Comparison of ENCODE assay signal across 13 cellular contexts in the genomic region with DNA sequence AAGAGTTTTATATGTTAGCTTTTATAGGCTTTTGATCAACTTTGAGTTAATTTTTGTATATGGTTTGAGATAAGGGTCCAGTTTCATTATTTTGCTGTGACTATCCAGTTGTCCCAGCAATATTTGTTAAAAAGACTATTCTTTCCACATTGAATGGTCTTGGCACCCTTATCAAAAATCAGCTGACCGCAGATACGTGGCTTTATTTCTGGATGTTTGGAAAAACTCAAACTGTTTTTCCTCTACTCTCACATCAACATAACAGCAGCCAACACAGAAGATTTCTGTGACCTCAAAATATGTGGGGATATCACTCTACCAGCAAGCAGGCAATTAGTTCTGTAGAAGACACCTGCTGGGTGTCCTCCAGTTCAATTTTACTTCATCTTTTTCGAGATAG.
DNase-seq lines count a peak whose midpoint lies in the region; ATAC-seq, FAIRE-seq and TF ChIP-seq lines count a peak whose summit lies in the region.
"Had no signal": no experiment of that assay in that cellular context is flagged by ENCODE, and none has a peak within 500 bp of the region (broad histone marks: within the 10 kb centered on the region; RNA-seq: fewer than 3 reads in every experiment).

No MANE protein-coding gene starts in this region.

- peaks cover 41% of the 10 kb centered on the region for H3K36me3 Mint-ChIP-seq in activated T-cell treated with anti-CD3 and anti-CD28 coated beads, Interleukin-2, amount 50 U/mL, for 24 hours (ENCODE audit: low read depth)
- H3K36me3 Mint-ChIP-seq in effector memory CD8-positive, alpha-beta T cell (ENCODE audit: insufficient read depth): no peaks in the 10 kb centered on the region

- no peak overlapping the region for H3K4me2 ChIP-seq in parathyroid adenoma (ENCODE audit: low read length)
- H3K4me2 ChIP-seq: GM23338 had no signal

- H3K9me3 ChIP-seq in parathyroid adenoma (ENCODE audit: control insufficient read depth, low read length): no peaks in the 10 kb centered on the region
- peaks cover 6% of the 10 kb centered on the region for H3K9me3 ChIP-seq in colonic mucosa

- ATAC-seq in effector memory CD8-positive, alpha-beta T cell (replicated peaks): no peak
- ATAC-seq: GM23338 had no signal

- no peaks in the 10 kb centered on the region for H3K27me3 ChIP-seq in parathyroid adenoma (ENCODE audit: control insufficient read depth, insufficient read depth, low read length)
- H3K27me3 ChIP-seq in colonic mucosa: no peaks in the 10 kb centered on the region
- H3K27me3 ChIP-seq: BLaER1 treated with 17β-estradiol and CSF1 and Interleukin-3, amounts not matched to agents 10 nM and 100 nM had no signal

- H3K79me2 ChIP-seq in parathyroid adenoma: peaks cover 13% of the 10 kb centered on the region

- peak overlapping the region; percentile 17 for H3K27ac ChIP-seq in parathyroid adenoma
- H3K27ac ChIP-seq in colonic mucosa: no peak overlapping the region
- H3K27ac ChIP-seq: BLaER1 treated with 17β-estradiol and CSF1 and Interleukin-3, amounts not matched to agents 10 nM and 100 nM had no signal

- no peaks in the 10 kb centered on the region for H3K27me3 Mint-ChIP-seq in activated T-cell treated with anti-CD3 and anti-CD28 coated beads, Interleukin-2, amount 50 U/mL, for 24 hours
- H3K27me3 Mint-ChIP-seq in effector memory CD8-positive, alpha-beta T cell: no peaks in the 10 kb centered on the region
- H3K27me3 Mint-ChIP-seq: CD4-positive, CD25-positive, alpha-beta regulatory T cell had no signal

- H3K9ac ChIP-seq in parathyroid adenoma (no peak overlapping the region), colonic mucosa (ENCODE audit: low read depth in 2 of 2, low read length in 2 of 2) (no peak overlapping the region)
- H3K9ac ChIP-seq: BLaER1 treated with 17β-estradiol and CSF1 and Interleukin-3, amounts not matched to agents 10 nM and 100 nM had no signal

- peak; percentile 53 for FAIRE-seq in H54 (lab: Jason Lieb, UNC)

- no peak overlapping the region for H3K4me3 Mint-ChIP-seq in activated T-cell treated with anti-CD3 and anti-CD28 coated beads, Interleukin-2, amount 50 U/mL, for 24 hours
- peak overlapping the region in 1 of 2 donors; percentile 40 for H3K4me3 Mint-ChIP-seq in effector memory CD8-positive, alpha-beta T cell
- H3K4me3 Mint-ChIP-seq: CD4-positive, CD25-positive, alpha-beta regulatory T cell; GM23338; H9 had no signal

- H3K4me3 ChIP-seq in parathyroid adenoma (ENCODE audit: low read depth, low read length): no peak overlapping the region
- H3K4me3 ChIP-seq in colonic mucosa: no peak overlapping the region
- H3K4me3 ChIP-seq: BLaER1 treated with 17β-estradiol and CSF1 and Interleukin-3, amounts not matched to agents 10 nM and 100 nM; GM23338 had no signal

- H3K9me3 Mint-ChIP-seq in activated T-cell treated with anti-CD3 and anti-CD28 coated beads, Interleukin-2, amount 50 U/mL, for 24 hours: peaks cover 18% of the 10 kb centered on the region
- peaks cover 3 to 9% of the 10 kb centered on the region in 2 donors for H3K9me3 Mint-ChIP-seq in effector memory CD8-positive, alpha-beta T cell

- H3K27ac Mint-ChIP-seq in activated T-cell treated with anti-CD3 and anti-CD28 coated beads, Interleukin-2, amount 50 U/mL, for 24 hours: peak overlapping the region; percentile 14
- H3K27ac Mint-ChIP-seq in effector memory CD8-positive, alpha-beta T cell: peak overlapping the region; percentile 29 to 79
- H3K27ac Mint-ChIP-seq: CD4-positive, CD25-positive, alpha-beta regulatory T cell; GM23338; H9 had no signal

- no peak for TF ChIP-seq POLR2A in H54 (IDR thresholded peaks at IDR 0.05; ENCODE audit: low read depth, low read length)

- H3K4me1 ChIP-seq in parathyroid adenoma: peaks cover 11% of the 10 kb centered on the region
- no peaks in the 10 kb centered on the region for H3K4me1 ChIP-seq in colonic mucosa

- DNase-seq in activated T-cell treated with anti-CD3 and anti-CD28 coated beads, Interleukin-2, amount 50 U/mL, for 24 hours: no peak
- no peak for DNase-seq in activated T-cell treated with anti-CD3 and anti-CD28 coated beads, Interleukin-2, amount 50 U/mL, for 48 hours
- no peak for DNase-seq in H54 (ENCODE audit: insufficient read length, low spot score)
- no peak for DNase-seq in effector memory CD8-positive, alpha-beta T cell
- DNase-seq in colonic mucosa: no peak
- DNase-seq in SW 1271 (lab: John Stamatoyannopoulos, UW): no peak
- DNase-seq: ACHN, DMS 273 treated with DMSO at 0.1 percent for 48 hours, H9 had no signal

- TF ChIP-seq CTCF in parathyroid adenoma (IDR thresholded peaks at IDR 0.05): no peak
- no peak for TF ChIP-seq CTCF in colonic mucosa (IDR thresholded peaks at IDR 0.05)

- H2AFZ ChIP-seq in parathyroid adenoma: no peak overlapping the region
- H2AFZ ChIP-seq: GM23338 had no signal

- intact Hi-C loops in colonic mucosa (cut with DNase I): no loop called here

- peaks cover 32% of the 10 kb centered on the region for H3K4me1 Mint-ChIP-seq in activated T-cell treated with anti-CD3 and anti-CD28 coated beads, Interleukin-2, amount 50 U/mL, for 24 hours (ENCODE audit: low read depth)
- H3K4me1 Mint-ChIP-seq in effector memory CD8-positive, alpha-beta T cell (ENCODE audit: low read depth in 2 of 2): peaks cover 20 to 39% of the 10 kb centered on the region in 2 donors
- H3K4me1 Mint-ChIP-seq: GM23338, H9 had no signal

- H3K36me3 ChIP-seq in parathyroid adenoma (ENCODE audit: control insufficient read depth, insufficient read depth, low read length) (no peaks in the 10 kb centered on the region), colonic mucosa (no peaks in the 10 kb centered on the region)
